In the genomic region with DNA sequence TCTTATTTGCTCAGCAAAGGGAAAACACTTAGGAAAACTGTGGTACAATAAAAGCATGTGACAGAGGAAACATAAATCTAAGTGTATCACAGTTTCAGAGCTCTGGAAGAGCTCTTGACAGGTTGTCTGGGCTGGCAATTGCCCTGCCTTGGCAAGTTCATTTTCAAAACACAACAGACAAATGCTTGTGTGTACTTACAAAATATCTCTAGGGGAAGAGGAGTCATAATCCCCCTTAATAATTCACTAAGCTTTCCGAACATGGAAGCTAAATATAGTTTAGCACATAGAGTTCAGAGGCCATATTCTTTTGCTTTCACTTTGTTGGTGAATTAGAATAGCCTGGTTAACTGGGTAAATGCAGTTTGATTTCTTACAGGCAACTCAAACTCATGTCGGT, we compare ENCODE assay signal across 8 cellular contexts.
DNase-seq lines count a peak whose midpoint lies in the region; ATAC-seq and TF ChIP-seq lines count a peak whose summit lies in the region.

No MANE protein-coding gene starts in this region.

- H3K4me2 ChIP-seq in osteoblast (ENCODE audit: insufficient read depth, low read length) = peak overlapping the region; percentile 75

- peak overlapping the region in 3 of 5 experiments; percentile 40 to 44 (median 43) for H3K4me3 Mint-ChIP-seq in brain

- peaks cover 4% of the 10 kb centered on the region for H3K4me1 ChIP-seq in osteoblast (ENCODE audit: insufficient read depth, low read length)

- H2AFZ ChIP-seq in osteoblast (ENCODE audit: low read length) = peak overlapping the region; percentile 49

- H3K27me3 Mint-ChIP-seq in brain = no peaks in the 10 kb centered on the region

- H3K4me3 ChIP-seq in osteoblast (ENCODE audit: insufficient read depth, low read length) = peak overlapping the region; percentile 50

- peak overlapping the region; percentile 0 for H3K27ac ChIP-seq in osteoblast (ENCODE audit: low read depth, low read length)

- peak; percentile 83 for ATAC-seq in GM18511 (IDR thresholded peaks at IDR 0.05; ENCODE audit: unreplicated experiment)
- ATAC-seq in HG03097 (IDR thresholded peaks at IDR 0.05; ENCODE audit: low FRiP score, unreplicated experiment) = peak; percentile 81
- no peak for ATAC-seq in esophagus mucosa

- H3K36me3 ChIP-seq in osteoblast (ENCODE audit: insufficient read depth, low read length) = no peaks in the 10 kb centered on the region

- H3K27me3 ChIP-seq in osteoblast (ENCODE audit: insufficient read depth, low read length) = no peaks in the 10 kb centered on the region

- peaks cover 24% of the 10 kb centered on the region for H3K4me1 Mint-ChIP-seq in brain

- no peak for TF ChIP-seq CTCF in brain (conservative IDR thresholded peaks at IDR 0.05)
- no peak for TF ChIP-seq CTCF in osteoblast (IDR thresholded peaks at IDR 0.05; ENCODE audit: extremely low read depth, low read depth, low read length)

- DNase-seq in osteoblast (ENCODE audit: insufficient read length, low spot score, missing footprints) (no peak), AG08396 (ENCODE audit: low spot score) (no peak), Ammon's horn (ENCODE audit: low spot score) (no peak)
- no peak for DNase-seq in activated effector memory CD4-positive, alpha-beta T cell treated with anti-CD3 and anti-CD28 coated beads, Interleukin-2, amount 50 U/mL, for 16 hours

- H4K20me1 ChIP-seq in osteoblast (ENCODE audit: insufficient read depth, low read length) = no peaks in the 10 kb centered on the region

- peak overlapping the region in 2 of 5 experiments; percentile 35 to 46 for H3K27ac Mint-ChIP-seq in brain

- no peaks in the 10 kb centered on the region for H3K9me3 Mint-ChIP-seq in brain

- H3K36me3 Mint-ChIP-seq in brain = no peaks in the 10 kb centered on the region

- H3K9me3 ChIP-seq in osteoblast (ENCODE audit: low read depth, low read length) = no peaks in the 10 kb centered on the region

- H3K79me2 ChIP-seq in osteoblast (ENCODE audit: insufficient read depth, low read length) = peaks cover 7% of the 10 kb centered on the region
